In the genomic region with DNA sequence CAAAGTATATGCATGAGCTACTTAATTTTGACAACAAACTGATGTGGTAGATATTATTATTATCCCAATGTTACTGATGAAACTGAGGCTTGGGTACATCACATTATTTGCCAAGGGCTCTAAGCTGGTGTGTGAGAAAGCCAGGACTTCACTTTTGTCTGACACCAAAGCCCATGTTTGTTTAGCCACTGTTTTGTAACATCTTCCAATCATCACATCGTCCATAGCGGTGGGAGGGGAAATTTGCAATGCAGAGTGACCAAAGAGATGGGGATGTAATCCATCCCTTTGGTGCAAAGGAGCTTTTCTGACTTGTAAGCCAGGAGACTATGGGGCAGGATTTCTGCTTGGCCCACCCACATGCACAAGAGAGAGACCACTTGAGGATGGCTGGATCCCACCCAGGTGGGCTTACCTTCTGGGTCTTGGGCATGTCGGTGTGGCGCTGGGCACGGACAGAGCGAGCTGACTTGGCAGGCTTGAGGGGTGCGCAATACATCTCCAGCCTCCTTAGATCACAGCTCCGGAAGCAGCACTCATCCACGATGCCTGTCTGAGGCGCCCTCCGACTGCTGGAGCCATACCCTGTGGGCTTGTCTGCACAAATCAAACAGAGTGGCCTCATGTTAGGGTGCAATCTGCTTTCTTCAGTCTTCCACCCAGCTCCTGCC, we compare ENCODE assay signal across 23 cellular contexts.
"Had no signal": no experiment of that assay in that cellular context is flagged by ENCODE, and none has a peak within 500 bp of the region (broad histone marks: within the 10 kb centered on the region; RNA-seq: fewer than 3 reads in every experiment).

No MANE protein-coding gene starts in this region.

- H3K36me3 ChIP-seq: esophagus squamous epithelium, gastrocnemius medialis, left ventricle myocardium inferior, lower lobe of right lung had no signal

- H3K9me3 ChIP-seq: esophagus squamous epithelium, gastrocnemius medialis, heart right ventricle, left ventricle myocardium inferior, lower lobe of right lung, mucosa of descending colon had no signal

- FAIRE-seq: colon, endothelial cell of umbilical vein, islet of Langerhans, keratinocyte had no signal

- H3K4me3 ChIP-seq: coronary artery, dorsolateral prefrontal cortex, esophagus squamous epithelium, gastrocnemius medialis, heart right ventricle, left ventricle myocardium inferior, lower lobe of right lung, mucosa of descending colon had no signal

- H3K4me1 ChIP-seq: esophagus squamous epithelium, gastrocnemius medialis, heart right ventricle, left ventricle myocardium inferior, lower lobe of right lung had no signal

- H3K27ac ChIP-seq: coronary artery, dorsolateral prefrontal cortex, esophagus squamous epithelium, gastrocnemius medialis, heart right ventricle, left ventricle myocardium inferior, lower lobe of right lung had no signal

- DNase-seq: dermis blood vessel endothelial cell; dorsolateral prefrontal cortex; effector CD4-positive, alpha-beta T cell; effector memory CD4-positive, alpha-beta T cell; esophagus squamous epithelium; foreskin fibroblast; foreskin melanocyte; gastrocnemius medialis; glutamatergic neuron; head of caudate nucleus; heart right ventricle; hippocampal formation; left cardiac atrium; left ventricle myocardium inferior; lower lobe of right lung; mesenchymal stem cell; mucosa of descending colon; naive B cell had no signal

- H3K27me3 ChIP-seq: dorsolateral prefrontal cortex, esophagus squamous epithelium, gastrocnemius medialis, heart right ventricle had no signal

- ATAC-seq: gastrocnemius medialis, left cardiac atrium, mucosa of descending colon had no signal
